Comparison of ENCODE assay signal across 11 cellular contexts in the genomic region with DNA sequence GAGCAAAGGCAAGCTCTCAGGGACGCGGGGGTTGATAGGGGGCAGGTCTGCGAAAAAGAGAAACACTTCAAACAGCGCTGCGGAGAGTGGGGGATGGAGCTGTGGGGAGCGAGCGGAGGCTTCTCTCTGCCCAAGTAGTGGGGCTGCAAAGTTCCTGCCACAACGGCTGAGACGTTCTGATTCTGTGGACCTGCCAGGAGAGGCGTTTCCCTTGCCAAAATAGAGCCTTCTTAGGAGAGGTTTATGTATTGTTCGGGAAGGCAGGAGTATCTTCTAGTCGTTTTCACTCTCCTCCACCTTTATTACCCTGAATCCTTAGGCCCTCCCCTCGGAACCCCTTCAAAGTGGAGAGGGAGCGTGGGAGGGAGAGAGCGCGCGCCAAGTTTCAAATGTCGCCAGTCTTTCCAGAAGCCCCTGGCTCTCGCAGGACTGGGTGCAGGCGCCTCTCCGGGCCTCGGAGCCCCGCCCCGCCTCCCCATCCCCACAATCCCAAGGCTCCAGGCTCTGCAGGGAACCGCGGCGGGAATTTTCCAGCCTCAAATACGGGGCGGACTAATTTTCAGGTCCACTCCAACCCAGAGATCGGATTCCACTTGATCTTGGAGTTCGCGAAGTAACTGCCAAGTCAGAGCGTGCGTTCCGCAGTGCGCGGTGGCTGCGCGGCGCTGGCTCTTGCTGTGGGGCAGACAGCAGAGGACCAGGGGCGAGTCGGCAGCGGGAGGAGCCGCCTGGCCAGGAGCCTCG. TPM values are rescaled to one million over a fixed set of nuclear protein-coding genes. Genes with fewer than 3 reads are reported as not detected.
DNase-seq lines count a peak whose midpoint lies in the region; ATAC-seq, FAIRE-seq and TF ChIP-seq lines count a peak whose summit lies in the region.
"Had no signal": no experiment of that assay in that cellular context is flagged by ENCODE, and none has a peak within 500 bp of the region (broad histone marks: within the 10 kb centered on the region; RNA-seq: fewer than 3 reads in every experiment).

No MANE protein-coding gene starts in this region.

- H3K27me3 ChIP-seq in spleen (replicated peaks in 1 of 7): peaks cover 8 to 100% (median 86%) of the 10 kb centered on the region in 7 donors

- H3K9me3 Mint-ChIP-seq in T-helper 1 cell treated with Interleukin-12 subunit alpha and Interleukin-12 subunit beta and Interleukin-4 antibody, amounts not matched to agents 30 μg/mL and 1 μg/mL, for 36 hours: no peaks in the 10 kb centered on the region
- H3K9me3 Mint-ChIP-seq in activated T-cell treated with anti-CD3 and anti-CD28 coated beads, Interleukin-2, amount 50 U/mL, for 72 hours: peaks cover 0 to 2% of the 10 kb centered on the region in 2 donors

- peak overlapping the region; percentile 34 for H3K27ac Mint-ChIP-seq in T-helper 1 cell treated with Interleukin-12 subunit alpha and Interleukin-12 subunit beta and Interleukin-4 antibody, amounts not matched to agents 30 μg/mL and 1 μg/mL, for 36 hours
- no peak overlapping the region for H3K27ac Mint-ChIP-seq in activated T-cell treated with anti-CD3 and anti-CD28 coated beads, Interleukin-2, amount 50 U/mL, for 72 hours

- H3K27ac ChIP-seq in spleen: no peak overlapping the region

- H3K4me1 ChIP-seq in spleen: peaks cover 3 to 41% (median 23%) of the 10 kb centered on the region in 6 donors

- H3K4me3 ChIP-seq in spleen (peak overlapping the region in 2 of 8 donors; percentile 7 to 40), lower leg skin (ENCODE audit: low read depth, poor library complexity, severe bottlenecking) (no peak overlapping the region)

- TF ChIP-seq POLR2A in spleen (IDR thresholded peaks at IDR 0.05) (no peak), lower leg skin (IDR thresholded peaks at IDR 0.05) (no peak)

- intact Hi-C loops in spleen (cut with DNase I; ENCODE audit: low total_unique reads) (no loop called here), lower leg skin (cut with DNase I; ENCODE audit: low total_unique reads) (no loop called here)

- peaks cover 11% of the 10 kb centered on the region for H3K4me1 Mint-ChIP-seq in T-helper 1 cell treated with Interleukin-12 subunit alpha and Interleukin-12 subunit beta and Interleukin-4 antibody, amounts not matched to agents 30 μg/mL and 1 μg/mL, for 36 hours (ENCODE audit: low read depth)
- H3K4me1 Mint-ChIP-seq in activated T-cell treated with anti-CD3 and anti-CD28 coated beads, Interleukin-2, amount 50 U/mL, for 72 hours (ENCODE audit: low read depth): peaks cover 48% of the 10 kb centered on the region

- DNase-seq in T-helper 1 cell: no peak
- peak in 1 of 2 donors; percentile 16 for DNase-seq in activated T-cell treated with anti-CD3 and anti-CD28 coated beads, Interleukin-2, amount 50 U/mL, for 72 hours
- DNase-seq in iPS-NIHi7 (ENCODE audit: extremely low spot score): peak; percentile 50
- peak; percentile 75 for DNase-seq in spleen
- DNase-seq in D721Med (ENCODE audit: insufficient read length, low spot score): no peak
- DNase-seq in lower leg skin (ENCODE audit: low spot score in 2 of 2): no peak
- DNase-seq: NCI-H345 had no signal

- FAIRE-seq in D721Med (lab: Jason Lieb, UNC): no peak

- H3K4me3 Mint-ChIP-seq in T-helper 1 cell treated with Interleukin-12 subunit alpha and Interleukin-12 subunit beta and Interleukin-4 antibody, amounts not matched to agents 30 μg/mL and 1 μg/mL, for 36 hours: peak overlapping the region; percentile 77
- peak overlapping the region; percentile 75 to 85 for H3K4me3 Mint-ChIP-seq in activated T-cell treated with anti-CD3 and anti-CD28 coated beads, Interleukin-2, amount 50 U/mL, for 72 hours

- 4 to 6% (median 5%) methylated on average over 32 to 45 of the region's 45 CpGs for WGBS in spleen, 5 donors
- 2 to 3% methylated on average over 24 to 43 of the region's 45 CpGs for WGBS in lower leg skin, 2 donors

- H3K27me3 Mint-ChIP-seq in T-helper 1 cell treated with Interleukin-12 subunit alpha and Interleukin-12 subunit beta and Interleukin-4 antibody, amounts not matched to agents 30 μg/mL and 1 μg/mL, for 36 hours (ENCODE audit: low read depth): peaks cover 90% of the 10 kb centered on the region
- peaks cover 88% of the 10 kb centered on the region for H3K27me3 Mint-ChIP-seq in activated T-cell treated with anti-CD3 and anti-CD28 coated beads, Interleukin-2, amount 50 U/mL, for 72 hours (ENCODE audit: low read depth)

- H3K9me3 ChIP-seq in spleen: no peaks in the 10 kb centered on the region

- TF ChIP-seq CTCF in spleen (IDR thresholded peaks at IDR 0.05 in 8 of 11, conservative IDR thresholded peaks at IDR 0.05 in 3 of 11) (no peak), D721Med (IDR thresholded peaks at IDR 0.05; ENCODE audit: insufficient read depth, missing control alignments) (no peak), lower leg skin (IDR thresholded peaks at IDR 0.05) (no peak)

- peak in 1 of 2 donors; percentile 17 for ATAC-seq in activated T-cell treated with anti-CD3 and anti-CD28 coated beads, Interleukin-2, amount 50 U/mL, for 72 hours (replicated peaks in 1 of 2)
- ATAC-seq in GM18502 (IDR thresholded peaks at IDR 0.05; ENCODE audit: poor library complexity, unreplicated experiment): no peak

- H3K36me3 Mint-ChIP-seq in T-helper 1 cell treated with Interleukin-12 subunit alpha and Interleukin-12 subunit beta and Interleukin-4 antibody, amounts not matched to agents 30 μg/mL and 1 μg/mL, for 36 hours (ENCODE audit: low read depth): no peaks in the 10 kb centered on the region
- H3K36me3 Mint-ChIP-seq in activated T-cell treated with anti-CD3 and anti-CD28 coated beads, Interleukin-2, amount 50 U/mL, for 72 hours (ENCODE audit: insufficient read depth in 2 of 2): peaks cover 1 to 6% of the 10 kb centered on the region in 2 donors

- no peaks in the 10 kb centered on the region for H3K36me3 ChIP-seq in spleen

RNA-seq across cellular contexts. Expression of gene POU3F2, which starts 10.0 kb away (rescaled TPM):
- not detected for total RNA-seq in activated T-cell treated with anti-CD3 and anti-CD28 coated beads, Interleukin-2, amount 50 U/mL, for 72 hours
- total RNA-seq in spleen (not detected), lower leg skin (not detected)
- under 1 TPM in 1 of 3 donors, not detected in 2; 0.06 TPM for polyA plus RNA-seq in spleen
- total RNA-seq: activated CD8-positive, alpha-beta memory T cell treated with anti-CD3 and anti-CD28 coated beads for 36 hours had no signal
- polyA plus RNA-seq: AG04450 had no signal

Comparison
In these comparisons a context has a peak if more than half of its experiments do, and no peak if none do; other contexts are left out.
1. DNase-seq: peak in iPS-NIHi7 (single experiment) and spleen (single experiment); none in T-helper 1 cell (0 of 5), D721Med (single experiment) and lower leg skin (0 of 2).